Comparison of ENCODE assay signal across 21 cellular contexts in the genomic region with DNA sequence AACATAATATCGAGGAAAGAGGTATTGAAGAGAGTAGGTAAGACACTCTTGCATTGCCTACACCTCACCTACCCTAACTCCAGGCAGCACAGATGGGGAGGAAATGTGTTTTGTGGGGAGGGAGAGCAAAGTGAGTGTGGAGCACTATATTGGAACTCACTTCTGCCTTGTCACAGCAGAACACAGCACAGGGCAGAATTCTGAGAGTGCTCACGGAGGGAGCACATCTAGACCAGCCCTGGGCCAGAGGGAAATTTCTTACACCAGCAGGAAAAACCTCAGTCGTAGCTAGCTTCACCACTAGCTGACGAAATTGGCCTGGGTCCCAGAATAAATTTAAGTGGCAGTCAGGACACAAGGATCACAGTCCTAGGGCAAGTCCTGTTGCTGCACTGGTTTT.
DNase-seq lines count a peak whose midpoint lies in the region; ATAC-seq and TF ChIP-seq lines count a peak whose summit lies in the region.
"Had no signal": no experiment of that assay in that cellular context is flagged by ENCODE, and none has a peak within 500 bp of the region (broad histone marks: within the 10 kb centered on the region; RNA-seq: fewer than 3 reads in every experiment).

No MANE protein-coding gene starts in this region.

- intact Hi-C loops in HCT116 (cut with micrococcal nuclease) (loop anchor here (1.0 to 5.0 kb wide), 6 partner anchors 330 to 1515 kb away; no protein-coding TSS in a partner anchor), Right ventricle myocardium inferior (cut with DNase I) (no loop called here)

- H3K4me1 ChIP-seq in HCT116 (ENCODE audit: control insufficient read depth in 1 of 2, insufficient read depth in 2 of 2, low read length in 2 of 2) (no peaks in the 10 kb centered on the region), neuronal stem cell (ENCODE audit: control insufficient read depth in 2 of 2, insufficient read depth in 1 of 2, low read depth in 1 of 2, low read length in 2 of 2) (no peaks in the 10 kb centered on the region), gastroesophageal sphincter (no peaks in the 10 kb centered on the region)
- H3K4me1 ChIP-seq: Peyer's patch had no signal

- POLR2A ChIA-PET in HCT116 (lab: Charles Lee), result no interaction called here

- H2BK120ac ChIP-seq in neuronal stem cell (ENCODE audit: low read depth, low read length), result no peak overlapping the region

- H3K27ac ChIP-seq in HCT116 (ENCODE audit: low read depth, low read length), result no peak overlapping the region
- peak overlapping the region; percentile 66 for H3K27ac ChIP-seq in SK-N-MC
- no peak overlapping the region for H3K27ac ChIP-seq in neuronal stem cell (replicated peaks; ENCODE audit: low read length)
- H3K27ac ChIP-seq in gastroesophageal sphincter, result no peak overlapping the region
- H3K27ac ChIP-seq: 22Rv1, GM23248, Peyer's patch had no signal

- no peak for TF ChIP-seq RAD21 in HCT116 (IDR thresholded peaks at IDR 0.05; ENCODE audit: low read depth)

- ATAC-seq in HCT116 (0 out of 2 replicates have a peak, but pooled peaks have one; percentile 13), gastroesophageal sphincter (no peak), Right ventricle myocardium inferior (no peak)

- no TSS peak for BruUV-seq in HCT116 (replicated peaks; lab: Mats Ljungman, UMichigan)

- no peaks in the 10 kb centered on the region for H4K20me1 ChIP-seq in HCT116 (ENCODE audit: insufficient read depth)

- WGBS in neuronal stem cell (ENCODE audit: extremely low coverage in 2 of 2, insufficient read length in 2 of 2, insufficient replicate concordance in 1 of 2), 2 donors, result no CpG with 5 or more reads among the region's 4 CpGs
- 66 to 70% methylated on average over 1 to 3 of the region's 4 CpGs for WGBS in gastroesophageal sphincter (ENCODE audit: low coverage in 1 of 2), 2 donors

- RAD21 ChIA-PET in HCT116 (lab: Charles Lee; ENCODE audit: low non-redundant PET in 1 of 2, low total read pairs in 2 of 2, uncharacterized antibody in 2 of 2, unreplicated experiment in 2 of 2), result no interaction called here

- H3K27me3 ChIP-seq in HCT116 (ENCODE audit: insufficient read depth, low read length) (no peaks in the 10 kb centered on the region), neuronal stem cell (ENCODE audit: control insufficient read depth in 3 of 3, insufficient read depth in 3 of 3, low read depth in 1 of 3, low read length in 3 of 3) (no peaks in the 10 kb centered on the region), gastroesophageal sphincter (no peaks in the 10 kb centered on the region)
- H3K27me3 ChIP-seq: Peyer's patch had no signal

- no peak overlapping the region for H2AFZ ChIP-seq in HCT116 (ENCODE audit: low read depth, low read length, poor library complexity, severe bottlenecking)
- no peak overlapping the region for H2AFZ ChIP-seq in neuronal stem cell (ENCODE audit: low read length)
- H2AFZ ChIP-seq: GM23248 had no signal

- H3K18ac ChIP-seq in neuronal stem cell (ENCODE audit: low read length), result no peak overlapping the region

- H4K91ac ChIP-seq in neuronal stem cell (ENCODE audit: low read depth, low read length, poor library complexity), result peak overlapping the region; percentile 33

- H3K4me3 ChIP-seq in HCT116 (replicated peaks in 1 of 2; ENCODE audit: low read depth in 1 of 2, low read length in 2 of 2) (no peak overlapping the region), SK-N-MC (no peak overlapping the region), neuronal stem cell (ENCODE audit: low read length in 2 of 2) (no peak overlapping the region), gastroesophageal sphincter (no peak overlapping the region)
- H3K4me3 ChIP-seq: GM23248, Peyer's patch had no signal

- H3K9ac ChIP-seq in HCT116 (ENCODE audit: low read length), result no peak overlapping the region
- H3K9ac ChIP-seq in SK-N-MC (ENCODE audit: insufficient read length), result no peak overlapping the region
- no peak overlapping the region for H3K9ac ChIP-seq in neuronal stem cell (ENCODE audit: low read depth, low read length, poor library complexity)
- H3K9ac ChIP-seq: GM23248 had no signal

- no peak overlapping the region for H3K4me2 ChIP-seq in HCT116 (ENCODE audit: low read length)
- H3K4me2 ChIP-seq in neuronal stem cell (ENCODE audit: insufficient read depth, low read length, poor library complexity, severe bottlenecking), result no peak overlapping the region

- H2AK5ac ChIP-seq in neuronal stem cell (ENCODE audit: low read depth, low read length), result no peak overlapping the region

- H4K8ac ChIP-seq in neuronal stem cell (ENCODE audit: low read depth, low read length), result no peak overlapping the region

- peak overlapping the region; percentile 44 for H2BK12ac ChIP-seq in neuronal stem cell (ENCODE audit: low read length)

- H3K79me2 ChIP-seq in HCT116 (ENCODE audit: insufficient read depth, low read length), result no peaks in the 10 kb centered on the region

- no peak overlapping the region for H3K4ac ChIP-seq in neuronal stem cell (ENCODE audit: low read length)

- H3K23ac ChIP-seq in neuronal stem cell (ENCODE audit: low read depth, low read length, poor library complexity), result no peak overlapping the region

- H2BK15ac ChIP-seq in neuronal stem cell (ENCODE audit: low read length), result no peak overlapping the region

- no peaks in the 10 kb centered on the region for H3K36me3 ChIP-seq in HCT116 (ENCODE audit: control insufficient read depth in 1 of 2, insufficient read depth in 2 of 2, low read length in 2 of 2)
- H3K36me3 ChIP-seq in SK-N-MC (ENCODE audit: insufficient read depth, low read length), result peaks cover 11% of the 10 kb centered on the region; the same call in 1 of the 2 replicates
- no peaks in the 10 kb centered on the region for H3K36me3 ChIP-seq in neuronal stem cell (replicated peaks in 1 of 2; ENCODE audit: control insufficient read depth in 2 of 2, insufficient read depth in 2 of 2, low read length in 2 of 2)
- H3K36me3 ChIP-seq in gastroesophageal sphincter, result no peaks in the 10 kb centered on the region
- H3K36me3 ChIP-seq: Peyer's patch had no signal

- H3K9me3 ChIP-seq in HCT116 (ENCODE audit: control insufficient read depth in 1 of 2, insufficient read depth in 1 of 2, low read depth in 1 of 2, low read length in 2 of 2) (no peaks in the 10 kb centered on the region), SK-N-MC (ENCODE audit: low read depth, low read length) (peaks cover 7% of the 10 kb centered on the region; the same call in 1 of the 2 replicates), neuronal stem cell (replicated peaks in 1 of 2; ENCODE audit: control insufficient read depth in 2 of 2, insufficient read depth in 1 of 2, low read depth in 1 of 2, low read length in 2 of 2) (no peaks in the 10 kb centered on the region), gastroesophageal sphincter (peaks cover 0 to 7% (median 0%) of the 10 kb centered on the region in 3 donors)
- H3K9me3 ChIP-seq: Peyer's patch had no signal

- no peak for TF ChIP-seq POLR2A in HCT116 (IDR thresholded peaks at IDR 0.05; ENCODE audit: borderline replicate concordance, extremely low read depth, insufficient read depth, insufficient read length)
- TF ChIP-seq POLR2A in gastroesophageal sphincter (IDR thresholded peaks at IDR 0.05), result no peak

- CTCF ChIA-PET in HCT116 (lab: Charles Lee), result interaction anchor here (1.0 to 1.6 kb wide), 3 partner anchors 456 to 462 kb away, joined by 3 to 14 read pairs (median 4); no protein-coding TSS in a partner anchor

- no peak for TF ChIP-seq CTCF in HCT116 (IDR thresholded peaks at IDR 0.05 in 2 of 3, conservative IDR thresholded peaks at IDR 0.05 in 1 of 3; ENCODE audit: borderline replicate concordance in 1 of 3, insufficient read depth in 1 of 3, low read depth in 2 of 3, low read length in 2 of 3)
- no peak for TF ChIP-seq CTCF in gastroesophageal sphincter (IDR thresholded peaks at IDR 0.05)

- no peak overlapping the region for H2BK5ac ChIP-seq in neuronal stem cell (ENCODE audit: low read length)

- H3K9me2 ChIP-seq in HCT116 (ENCODE audit: insufficient read depth), result no peaks in the 10 kb centered on the region

- DNase-seq in DMS 273 (lab: John Stamatoyannopoulos, UW; ENCODE audit: unreplicated experiment) (peak; percentile 31), DMS 273 treated with DMSO at 0.1 percent for 48 hours (lab: John Stamatoyannopoulos, UW) (no peak), HCT116 (ENCODE audit: low read depth, low spot score) (no peak), SK-N-MC (ENCODE audit: low read depth, low spot score) (peak; percentile 32), neuronal stem cell (ENCODE audit: low spot score) (no peak), NCI-H510A treated with DMSO at 0.1 percent for 48 hours (lab: John Stamatoyannopoulos, UW) (no peak), Right ventricle myocardium inferior (ENCODE audit: missing footprints) (no peak)
- DNase-seq: Calu3; CD4-positive, alpha-beta memory T cell; DND-41; GF-D8; GM23248; HFFc6; Kasumi-1; NCI-H1930; NCI-H510A; NCI-H82; Peyer's patch; SHP77 had no signal

- TF ChIP-seq EP300 in gastroesophageal sphincter (IDR thresholded peaks at IDR 0.05), result no peak

- H3K14ac ChIP-seq in neuronal stem cell (ENCODE audit: low read length), result no peak overlapping the region

- no peaks in the 10 kb centered on the region for H3K79me1 ChIP-seq in neuronal stem cell (ENCODE audit: low read depth, low read length)

TF ChIP-seq in HCT116, 20 proteins besides CTCF, POLR2A, EP300 and RAD21:
- no peak for TF ChIP-seq TCF7L2 (IDR thresholded peaks at IDR 0.05; ENCODE audit: borderline replicate concordance, extremely low read depth, insufficient read depth, insufficient read length)
- TF ChIP-seq EGR1 (IDR thresholded peaks at IDR 0.05; ENCODE audit: low read depth), result no peak
- TF ChIP-seq SRF (IDR thresholded peaks at IDR 0.05; ENCODE audit: low read depth), result no peak
- no peak for TF ChIP-seq EZH2 (IDR thresholded peaks at IDR 0.05)

Comparison
In these comparisons a context has a peak if more than half of its experiments do, and no peak if none do; other contexts are left out.
1. DNase-seq: peak in DMS 273 (single experiment) and SK-N-MC (single experiment); none in DMS 273 treated with DMSO at 0.1 percent for 48 hours (single experiment), HCT116 (single experiment), neuronal stem cell (single experiment), NCI-H510A treated with DMSO at 0.1 percent for 48 hours (single experiment) and Right ventricle myocardium inferior (single experiment).